ENCODE assay signal across 1 cellular context in genomic region chr4:137700751-137701150, GRCh38.
TF ChIP-seq lines count a peak whose summit lies in the region.

No MANE protein-coding gene starts in this region.

TF ChIP-seq in H1, 55 proteins besides CTCF, POLR2A, EP300 and RAD21:
- no peak for TF ChIP-seq KDM4A (IDR thresholded peaks at IDR 0.05; ENCODE audit: low read depth, low read length, severe bottlenecking)
- TF ChIP-seq NANOG (IDR thresholded peaks at IDR 0.05; ENCODE audit: insufficient read depth, low read depth, low read length, poor library complexity, severe bottlenecking): no peak
- no peak for TF ChIP-seq SIRT6 (IDR thresholded peaks at IDR 0.05; ENCODE audit: low read length)
- no peak for TF ChIP-seq CHD2 (IDR thresholded peaks at IDR 0.05; ENCODE audit: low read length)
- no peak for TF ChIP-seq SP1 (IDR thresholded peaks at IDR 0.05; ENCODE audit: low read depth, low read length)
- no peak for TF ChIP-seq SP4 (IDR thresholded peaks at IDR 0.05; ENCODE audit: low read length)
- TF ChIP-seq CEBPB (IDR thresholded peaks at IDR 0.05; ENCODE audit: low read depth, low read length): no peak
- TF ChIP-seq GTF2F1 (IDR thresholded peaks at IDR 0.05; ENCODE audit: borderline replicate concordance, low read depth, low read length): no peak
- no peak for TF ChIP-seq KDM1A (IDR thresholded peaks at IDR 0.05; ENCODE audit: borderline replicate concordance, low read length)
- no peak for TF ChIP-seq CBX8 (IDR thresholded peaks at IDR 0.05; ENCODE audit: borderline replicate concordance, low read depth, low read length)
- TF ChIP-seq TAF1 (IDR thresholded peaks at IDR 0.05; ENCODE audit: low read depth, low read length): no peak
- TF ChIP-seq SP2 (IDR thresholded peaks at IDR 0.05; ENCODE audit: low read length): no peak
- TF ChIP-seq BCL11A (IDR thresholded peaks at IDR 0.05; ENCODE audit: low read depth in 2 of 2, low read length in 2 of 2): no peak
- no peak for TF ChIP-seq SAP30 (IDR thresholded peaks at IDR 0.05; ENCODE audit: insufficient read depth, insufficient replicate concordance, low read length)
- no peak for TF ChIP-seq HDAC6 (IDR thresholded peaks at IDR 0.05; ENCODE audit: low read depth, low read length)
